17 cellular contexts compared by ENCODE assay signal in the genomic region with DNA sequence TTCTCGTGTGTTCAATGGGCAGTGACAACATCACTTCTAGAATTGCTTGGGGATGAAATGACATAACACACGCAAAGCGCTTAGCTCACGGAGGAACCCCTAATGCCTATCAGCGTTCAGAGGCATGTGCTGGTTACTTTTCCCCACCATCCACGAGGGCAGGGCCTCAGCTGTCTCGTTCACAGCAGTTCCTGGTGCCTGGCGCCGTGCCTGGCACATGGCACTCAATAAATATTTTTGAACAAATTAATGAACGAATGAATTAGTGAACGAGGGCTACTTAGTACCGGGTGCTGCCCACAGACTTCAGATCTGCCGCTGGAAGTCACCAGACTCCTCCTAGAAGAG. TPM values are rescaled to one million over a fixed set of nuclear protein-coding genes. Genes with fewer than 3 reads are reported as not detected.
DNase-seq lines count a peak whose midpoint lies in the region; ATAC-seq, FAIRE-seq and TF ChIP-seq lines count a peak whose summit lies in the region.
"Had no signal": no experiment of that assay in that cellular context is flagged by ENCODE, and none has a peak within 500 bp of the region (broad histone marks: within the 10 kb centered on the region; RNA-seq: fewer than 3 reads in every experiment).

No MANE protein-coding gene starts in this region.

- H3K4me3 ChIP-seq in HepG2 (replicated peaks in 1 of 3; ENCODE audit: insufficient read depth in 1 of 3, low read depth in 2 of 3, low read length in 3 of 3) (peak overlapping the region in 1 of 3 experiments; percentile 47; a peak in 1 of 6 replicates), right lobe of liver (no peak overlapping the region), brain microvascular endothelial cell (ENCODE audit: low read depth, low read length) (no peak overlapping the region)

- H3K4me1 ChIP-seq in HepG2 (ENCODE audit: insufficient read depth, low read length), result peaks cover 33% of the 10 kb centered on the region
- H3K4me1 ChIP-seq in right lobe of liver, result peaks cover 0 to 4% (median 0%) of the 10 kb centered on the region in 4 donors

- no peak overlapping the region for H3K9ac ChIP-seq in HepG2 (ENCODE audit: insufficient read depth, low read depth, low read length)

- intact Hi-C loops in HepG2 (cut with micrococcal nuclease; ENCODE audit: unreplicated experiment) (no loop called here), right lobe of liver (cut with DNase I) (no loop called here)

- peak overlapping the region; percentile 52 for H3K4me2 ChIP-seq in HepG2 (ENCODE audit: low read depth, low read length)

- DNase-seq in HepG2 (ENCODE audit: low spot score) (no peak), right lobe of liver (no peak), brain microvascular endothelial cell (no peak), osteocyte (ENCODE audit: extremely low spot score, unreplicated experiment) (no peak), NCI-H2029 treated with DMSO at 0.1 percent for 48 hours (lab: John Stamatoyannopoulos, UW) (no peak), NCI-H526 (lab: John Stamatoyannopoulos, UW) (no peak)
- no peak for DNase-seq in activated CD4-positive, alpha-beta T cell treated with anti-CD3 and anti-CD28 coated beads, Interleukin-2, amount 50 U/mL, for 4 hours
- DNase-seq: activated CD4-positive, alpha-beta memory T cell treated with anti-CD3 and anti-CD28 coated beads, Interleukin-2, amount 10 ng/mL, durations not matched to agents 7 days and 5 days; activated effector memory CD4-positive, alpha-beta T cell treated with anti-CD3 and anti-CD28 coated beads, Interleukin-2, amount 50 U/mL, for 16 hours; DMS53; left colon; naive thymus-derived CD8-positive, alpha-beta T cell had no signal

- WGBS in HepG2 (ENCODE audit: low lambda C conversion rate), result 29% methylated on average over 13 of the region's 13 CpGs
- 67% methylated on average over 1 of the region's 13 CpGs for WGBS in right lobe of liver (ENCODE audit: insufficient coverage, low coverage, low lambda C conversion rate, missing lambda C conversion rate)

- ATAC-seq in HepG2 (no peak; the same call in 1 of the 3 replicates), right lobe of liver (no peak), HG03139 (IDR thresholded peaks at IDR 0.05; ENCODE audit: unreplicated experiment) (no peak)
- ATAC-seq: left colon; naive thymus-derived CD8-positive, alpha-beta T cell had no signal

- H3K36me3 ChIP-seq in HepG2 (replicated peaks in 1 of 2; ENCODE audit: control insufficient read depth in 1 of 2, insufficient read depth in 2 of 2, low read length in 2 of 2) (no peaks in the 10 kb centered on the region), right lobe of liver (no peaks in the 10 kb centered on the region), brain microvascular endothelial cell (replicated peaks) (no peaks in the 10 kb centered on the region)

- TF ChIP-seq POLR2A in HepG2 (IDR thresholded peaks at IDR 0.05; ENCODE audit: insufficient read depth in 1 of 2, low read depth in 2 of 2, low read length in 2 of 2) (no peak), right lobe of liver (IDR thresholded peaks at IDR 0.05) (no peak)

- H3K27me3 Mint-ChIP-seq in osteocyte (ENCODE audit: unreplicated experiment), result no peaks in the 10 kb centered on the region

- H3K36me3 Mint-ChIP-seq in osteocyte (ENCODE audit: unreplicated experiment), result no peaks in the 10 kb centered on the region
- H3K36me3 Mint-ChIP-seq: naive thymus-derived CD8-positive, alpha-beta T cell; type B pancreatic cell had no signal

- BruUV-seq in HepG2 (replicated peaks; lab: Mats Ljungman, UMichigan), result no TSS peak

- no peaks in the 10 kb centered on the region for H3K79me2 ChIP-seq in HepG2 (ENCODE audit: insufficient read depth, low read length)

- peaks cover 45% of the 10 kb centered on the region for H3K4me1 Mint-ChIP-seq in osteocyte (ENCODE audit: unreplicated experiment)
- H3K4me1 Mint-ChIP-seq: activated CD4-positive, alpha-beta memory T cell treated with anti-CD3 and anti-CD28 coated beads, Interleukin-2, amount 10 ng/mL, durations not matched to agents 7 days and 5 days had no signal

- FAIRE-seq in HepG2 (lab: Jason Lieb, UNC), result no peak
- FAIRE-seq: bronchial epithelial cell, endometrium, TTC549 had no signal

- no peaks in the 10 kb centered on the region for H4K20me1 ChIP-seq in HepG2 (ENCODE audit: insufficient read depth, low read length)

- H3K27ac Mint-ChIP-seq in osteocyte (ENCODE audit: unreplicated experiment), result peak overlapping the region; percentile 89
- H3K27ac Mint-ChIP-seq: activated CD4-positive, alpha-beta memory T cell treated with anti-CD3 and anti-CD28 coated beads, Interleukin-2, amount 10 ng/mL, durations not matched to agents 7 days and 5 days; naive thymus-derived CD8-positive, alpha-beta T cell had no signal

- H3K9me3 ChIP-seq in HepG2 (ENCODE audit: low read length) (no peaks in the 10 kb centered on the region), right lobe of liver (no peaks in the 10 kb centered on the region)

- H3K9me3 Mint-ChIP-seq in osteocyte (ENCODE audit: unreplicated experiment), result no peaks in the 10 kb centered on the region
- H3K9me3 Mint-ChIP-seq: activated CD4-positive, alpha-beta memory T cell treated with anti-CD3 and anti-CD28 coated beads, Interleukin-2, amount 10 ng/mL, durations not matched to agents 7 days and 5 days; naive thymus-derived CD8-positive, alpha-beta T cell; type B pancreatic cell had no signal

- no peak overlapping the region for H2AFZ ChIP-seq in HepG2 (ENCODE audit: low read length)

- POLR2A ChIA-PET in HepG2 (lab: Yijun Ruan, JAX), result interaction anchor here (1.5 to 2.9 kb wide), 3 partner anchors 10 to 32 kb away, joined by 5 to 20 read pairs (median 12); no protein-coding TSS in a partner anchor

- no peak for TF ChIP-seq RAD21 in HepG2 (CRISPR knock-in tag; IDR thresholded peaks at IDR 0.05)

- H3K27ac ChIP-seq in HepG2 (ENCODE audit: extremely low read length, insufficient read depth, low read length) (no peak overlapping the region), right lobe of liver (no peak overlapping the region), brain microvascular endothelial cell (peak overlapping the region; percentile 82)

- H3K4me3 Mint-ChIP-seq in osteocyte (ENCODE audit: unreplicated experiment), result no peak overlapping the region
- H3K4me3 Mint-ChIP-seq: activated CD4-positive, alpha-beta memory T cell treated with anti-CD3 and anti-CD28 coated beads, Interleukin-2, amount 10 ng/mL, durations not matched to agents 7 days and 5 days; naive thymus-derived CD8-positive, alpha-beta T cell; type B pancreatic cell had no signal

- TF ChIP-seq CTCF in HepG2 (CRISPR knock-in tag; IDR thresholded peaks at IDR 0.05), result no peak
- TF ChIP-seq CTCF in right lobe of liver (IDR thresholded peaks at IDR 0.05), result no peak
- TF ChIP-seq CTCF in brain microvascular endothelial cell (IDR thresholded peaks at IDR 0.05; ENCODE audit: low read depth, low read length, missing control alignments), result no peak
- no peak for TF ChIP-seq CTCF in osteocyte (IDR thresholded peaks at IDR 0.05)

- CTCF ChIA-PET in HepG2 (lab: Yijun Ruan, JAX; ENCODE audit: low intra/inter-chr PET ratio, low total read pairs), result no interaction called here

- TF ChIP-seq EP300 in HepG2 (IDR thresholded peaks at IDR 0.05; ENCODE audit: low read depth in 2 of 2, low read length in 2 of 2), result no peak
- no peak for TF ChIP-seq EP300 in HepG2 (CRISPR knock-in tag; IDR thresholded peaks at IDR 0.05; ENCODE audit: borderline replicate concordance)

- in situ Hi-C loops in HepG2 (cut with HindIII; ENCODE audit: extremely low pct_ligation_motif_present, low pct_unique_long_range_greater_than_20kb), result loop anchor here (10.0 kb wide), 1 partner anchor 98 kb away; no protein-coding TSS in a partner anchor
- in situ Hi-C loops in brain microvascular endothelial cell (cut with HindIII; ENCODE audit: low pct_ligation_motif_present, low sequenced_read_pairs), result no loop called here

- H3K27me3 ChIP-seq in HepG2 (ENCODE audit: control insufficient read depth in 1 of 2, insufficient read depth in 2 of 2, low read length in 2 of 2) (peaks cover 13 to 54% of the 10 kb centered on the region in 2 experiments; a peak in 4 of 5 replicates), right lobe of liver (no peaks in the 10 kb centered on the region), brain microvascular endothelial cell (replicated peaks) (no peaks in the 10 kb centered on the region)

TF ChIP-seq in HepG2, 621 proteins besides CTCF, POLR2A, EP300 and RAD21 (continues in another document):
- no peak for TF ChIP-seq SYNCRIP (IDR thresholded peaks at IDR 0.05; ENCODE audit: insufficient read depth, low read depth, low read length)
- TF ChIP-seq, protein P1, sequence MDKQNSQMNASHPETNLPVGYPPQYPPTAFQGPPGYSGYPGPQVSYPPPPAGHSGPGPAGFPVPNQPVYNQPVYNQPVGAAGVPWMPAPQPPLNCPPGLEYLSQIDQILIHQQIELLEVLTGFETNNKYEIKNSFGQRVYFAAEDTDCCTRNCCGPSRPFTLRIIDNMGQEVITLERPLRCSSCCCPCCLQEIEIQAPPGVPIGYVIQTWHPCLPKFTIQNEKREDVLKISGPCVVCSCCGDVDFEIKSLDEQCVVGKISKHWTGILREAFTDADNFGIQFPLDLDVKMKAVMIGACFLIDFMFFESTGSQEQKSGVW (CRISPR knock-in tag; IDR thresholded peaks at IDR 0.05; ENCODE audit: borderline replicate concordance), result no peak

RNA-seq across cellular contexts. Expression of a gene that starts 14.1 kb away (rescaled TPM):
- total RNA-seq in HepG2 (2016; rRNA removed; fragmentation: Illumina TruSeq; extraction: Trizol) (not detected in 2 replicates), right lobe of liver (not detected), osteocyte (not detected in 2 replicates)
- total RNA-seq in HepG2 (2016; cell fraction: cytosol; rRNA removed; fragmentation: Illumina TruSeq; extraction: Trizol; ENCODE audit: low read depth), result not detected in 2 replicates
- not detected in 2 replicates for total RNA-seq in HepG2 (2016; cell fraction: insoluble cytoplasmic fraction; rRNA removed; fragmentation: Illumina TruSeq; extraction: Trizol)
- not detected in 2 replicates for total RNA-seq in HepG2 (2016; cell fraction: membrane; rRNA removed; fragmentation: Illumina TruSeq; extraction: Trizol)
- not detected in 2 replicates for total RNA-seq in HepG2 (2016; cell fraction: nucleus; rRNA removed; fragmentation: Illumina TruSeq; extraction: Trizol)
- not detected in 2 replicates for polyA plus RNA-seq in HepG2 (2011; rRNA removed)
- polyA plus RNA-seq in HepG2 (2011; cell fraction: cytosol; rRNA removed), result not detected in 2 replicates
- not detected in 2 replicates for polyA plus RNA-seq in HepG2 (2011; cell fraction: nucleus; rRNA removed)
- polyA plus RNA-seq in HepG2 (2012), result not detected in 2 replicates
- not detected in 2 replicates for polyA plus RNA-seq in HepG2 (2016; cell fraction: cytosol; fragmentation: Illumina TruSeq; extraction: Trizol; ENCODE audit: low read depth)
- not detected in 2 replicates for polyA plus RNA-seq in HepG2 (2016; cell fraction: insoluble cytoplasmic fraction; fragmentation: Illumina TruSeq; extraction: Trizol; ENCODE audit: low read depth)
- polyA plus RNA-seq in HepG2 (2016; cell fraction: membrane; fragmentation: Illumina TruSeq; extraction: Trizol; ENCODE audit: low read depth), result not detected in 2 replicates
- not detected in 2 replicates for polyA plus RNA-seq in HepG2 (2016; cell fraction: nucleus; fragmentation: Illumina TruSeq; extraction: Trizol; ENCODE audit: insufficient read depth, low read depth)
- not detected in 2 replicates for polyA minus RNA-seq in HepG2 (2011; rRNA and poly(A)+ RNA removed; ENCODE audit: low replicate concordance)
- polyA minus RNA-seq in HepG2 (2011; cell fraction: cytosol; rRNA and poly(A)+ RNA removed), result not detected in 2 replicates
- not detected in 2 replicates for polyA minus RNA-seq in HepG2 (2011; cell fraction: nucleus; rRNA and poly(A)+ RNA removed)
- total RNA-seq: activated CD4-positive, alpha-beta memory T cell treated with anti-CD3 and anti-CD28 coated beads, Interleukin-2, amount 10 ng/mL, durations not matched to agents 7 days and 5 days; bronchial epithelial cell; left colon; naive thymus-derived CD8-positive, alpha-beta T cell had no signal
- polyA plus RNA-seq: naive thymus-derived CD8-positive, alpha-beta T cell had no signal
